ENCODE assay signal across 8 cellular contexts in genomic region chr13:106533940-106534843, GRCh38. TPM values are rescaled to one million over a fixed set of nuclear protein-coding genes. Genes with fewer than 3 reads are reported as not detected.
DNase-seq lines count a peak whose midpoint lies in the region; ATAC-seq and TF ChIP-seq lines count a peak whose summit lies in the region.

No MANE protein-coding gene starts in this region.

- H3K4me2 ChIP-seq in neuronal stem cell (ENCODE audit: insufficient read depth, low read length, poor library complexity, severe bottlenecking): peak overlapping the region; percentile 66

- no peaks in the 10 kb centered on the region for H3K9me3 ChIP-seq in neuronal stem cell (replicated peaks in 1 of 2; ENCODE audit: control insufficient read depth in 2 of 2, insufficient read depth in 1 of 2, low read depth in 1 of 2, low read length in 2 of 2)

- H2BK12ac ChIP-seq in neuronal stem cell (ENCODE audit: low read length): no peak overlapping the region

- peaks cover 23% of the 10 kb centered on the region for H3K27me3 Mint-ChIP-seq in activated naive CD8-positive, alpha-beta T cell

- H3K4ac ChIP-seq in neuronal stem cell (ENCODE audit: low read length): no peak overlapping the region

- no peaks in the 10 kb centered on the region for H3K9me3 Mint-ChIP-seq in activated naive CD8-positive, alpha-beta T cell (ENCODE audit: low read depth)

- no peaks in the 10 kb centered on the region for H3K27me3 ChIP-seq in neuronal stem cell (ENCODE audit: control insufficient read depth in 3 of 3, insufficient read depth in 3 of 3, low read depth in 1 of 3, low read length in 3 of 3)

- peak overlapping the region; percentile 84 for H2BK5ac ChIP-seq in neuronal stem cell (ENCODE audit: low read length)

- H3K4me3 ChIP-seq in GM12864 (ENCODE audit: low read depth, low read length) (peak overlapping the region; percentile 26), neuronal stem cell (ENCODE audit: low read length in 2 of 2) (peak overlapping the region; percentile 96 to 100)

- WGBS in neuronal stem cell (ENCODE audit: extremely low coverage in 2 of 2, insufficient read length in 2 of 2, insufficient replicate concordance in 1 of 2), 2 donors: no CpG with 5 or more reads among the region's 89 CpGs

- H2AFZ ChIP-seq in neuronal stem cell (ENCODE audit: low read length): no peak overlapping the region

- peak overlapping the region; percentile 63 for H3K14ac ChIP-seq in neuronal stem cell (ENCODE audit: low read length)

- H2AK5ac ChIP-seq in neuronal stem cell (ENCODE audit: low read depth, low read length): peak overlapping the region; percentile 81

- H4K8ac ChIP-seq in neuronal stem cell (ENCODE audit: low read depth, low read length): no peak overlapping the region

- no peak overlapping the region for H3K27ac ChIP-seq in neuronal stem cell (replicated peaks; ENCODE audit: low read length)

- peak overlapping the region; percentile 84 for H3K4me3 Mint-ChIP-seq in activated naive CD8-positive, alpha-beta T cell

- H3K4me1 ChIP-seq in neuronal stem cell (ENCODE audit: control insufficient read depth in 2 of 2, insufficient read depth in 1 of 2, low read depth in 1 of 2, low read length in 2 of 2): peaks cover 13 to 23% of the 10 kb centered on the region in 2 donors

- H3K4me1 Mint-ChIP-seq in activated naive CD8-positive, alpha-beta T cell (ENCODE audit: low read depth): peaks cover 19% of the 10 kb centered on the region

- H3K23ac ChIP-seq in neuronal stem cell (ENCODE audit: low read depth, low read length, poor library complexity): no peak overlapping the region

- peak overlapping the region; percentile 94 for H2BK120ac ChIP-seq in neuronal stem cell (ENCODE audit: low read depth, low read length)

- no peak for TF ChIP-seq CTCF in GM12864 (IDR thresholded peaks at IDR 0.05; ENCODE audit: low read depth, low read length, missing control alignments)

- ATAC-seq in GM18519 (IDR thresholded peaks at IDR 0.05; ENCODE audit: low FRiP score, unreplicated experiment) (no peak), HG03460 (IDR thresholded peaks at IDR 0.05; ENCODE audit: unreplicated experiment) (no peak)

- H2BK15ac ChIP-seq in neuronal stem cell (ENCODE audit: low read length): peak overlapping the region; percentile 26

- H3K36me3 ChIP-seq in neuronal stem cell (replicated peaks in 1 of 2; ENCODE audit: control insufficient read depth in 2 of 2, insufficient read depth in 2 of 2, low read length in 2 of 2): peaks cover 0 to 35% of the 10 kb centered on the region in 2 donors

- H4K91ac ChIP-seq in neuronal stem cell (ENCODE audit: low read depth, low read length, poor library complexity): no peak overlapping the region

- no peaks in the 10 kb centered on the region for H3K36me3 Mint-ChIP-seq in activated naive CD8-positive, alpha-beta T cell

- peak overlapping the region; percentile 96 for H3K9ac ChIP-seq in neuronal stem cell (ENCODE audit: low read depth, low read length, poor library complexity)

- H3K18ac ChIP-seq in neuronal stem cell (ENCODE audit: low read length): peak overlapping the region; percentile 97

- no peak for DNase-seq in GM12864 (ENCODE audit: low read depth)
- DNase-seq in NCI-H69 (lab: John Stamatoyannopoulos, UW): peak; percentile 81
- peak; percentile 22 for DNase-seq in germinal center (ENCODE audit: low spot score)
- no peak for DNase-seq in neuronal stem cell (ENCODE audit: low spot score)
- DNase-seq in GDM1 (lab: John Stamatoyannopoulos, UW): no peak

- no peak overlapping the region for H3K27ac Mint-ChIP-seq in activated naive CD8-positive, alpha-beta T cell

- peaks cover 4% of the 10 kb centered on the region for H3K79me1 ChIP-seq in neuronal stem cell (ENCODE audit: low read depth, low read length)

RNA-seq across cellular contexts. Expression of gene EFNB2, which starts 1.3 kb away (rescaled TPM):
- polyA plus RNA-seq in neuronal stem cell (2013, experiment 1 of 2): 41.2 TPM
- 42.0 TPM for polyA plus RNA-seq in neuronal stem cell (2013, experiment 2 of 2)

RNA-seq across cellular contexts. Expression of gene ARGLU1, which starts 33.7 kb away (rescaled TPM):
- polyA plus RNA-seq in neuronal stem cell (2013, experiment 1 of 2): 248 TPM
- polyA plus RNA-seq in neuronal stem cell (2013, experiment 2 of 2): 251 TPM

Comparison
In these comparisons a context has a peak if more than half of its experiments do, and no peak if none do; other contexts are left out.
1. DNase-seq: peak in NCI-H69 (single experiment) and germinal center (single experiment); none in GM12864 (single experiment), neuronal stem cell (single experiment) and GDM1 (single experiment).